ENCODE assay signal across 1 cellular context in the genomic region with DNA sequence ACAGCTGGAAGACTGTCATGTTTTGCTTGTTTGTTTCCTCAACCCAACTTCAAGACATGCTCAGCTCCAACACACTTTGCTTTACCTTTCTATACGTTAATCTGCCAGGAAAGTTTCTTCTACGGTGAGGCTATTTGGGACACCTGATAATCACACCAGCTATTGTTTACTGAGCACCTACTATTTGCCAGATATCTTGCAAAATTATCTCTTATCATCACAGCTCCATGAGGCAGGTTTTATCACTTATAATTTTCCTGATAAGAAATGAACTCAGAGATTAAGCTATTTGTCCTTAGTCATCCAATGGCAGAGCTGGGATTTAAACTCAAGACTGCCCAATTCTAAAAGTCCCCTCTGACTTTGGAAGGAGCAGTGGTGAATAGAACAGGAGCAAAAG.
TF ChIP-seq lines count a peak whose summit lies in the region.

No MANE protein-coding gene starts in this region.

TF ChIP-seq in H1, 55 proteins besides CTCF, POLR2A, EP300 and RAD21:
- TF ChIP-seq SAP30 (IDR thresholded peaks at IDR 0.05; ENCODE audit: insufficient read depth, insufficient replicate concordance, low read length) (no peak), USF2 (IDR thresholded peaks at IDR 0.05; ENCODE audit: low read length) (no peak), BACH1 (IDR thresholded peaks at IDR 0.05; ENCODE audit: low read length) (no peak), CREB1 (IDR thresholded peaks at IDR 0.05) (no peak), BRCA1 (IDR thresholded peaks at IDR 0.05; ENCODE audit: low read depth, low read length) (no peak), TBP (IDR thresholded peaks at IDR 0.05; ENCODE audit: low read depth, low read length) (no peak), ATF3 (IDR thresholded peaks at IDR 0.05; ENCODE audit: insufficient read depth, low read depth, low read length) (no peak), TAF7 (optimal IDR thresholded peaks at IDR 0.05; ENCODE audit: borderline replicate concordance, low read depth, low read length) (no peak), CHD1 (IDR thresholded peaks at IDR 0.05; ENCODE audit: low read depth, low read length) (no peak), JUN (IDR thresholded peaks at IDR 0.05; ENCODE audit: low read depth, low read length) (no peak), SIRT6 (IDR thresholded peaks at IDR 0.05; ENCODE audit: low read length) (no peak), RXRA (IDR thresholded peaks at IDR 0.05; ENCODE audit: insufficient read depth, low read depth, low read length) (no peak), SP4 (IDR thresholded peaks at IDR 0.05; ENCODE audit: low read length) (no peak), HDAC2 (IDR thresholded peaks at IDR 0.05; ENCODE audit: borderline replicate concordance in 1 of 2, low read depth in 2 of 2, low read length in 2 of 2) (no peak), HDAC6 (IDR thresholded peaks at IDR 0.05; ENCODE audit: low read depth, low read length) (no peak)
- TF ChIP-seq, protein P1, sequence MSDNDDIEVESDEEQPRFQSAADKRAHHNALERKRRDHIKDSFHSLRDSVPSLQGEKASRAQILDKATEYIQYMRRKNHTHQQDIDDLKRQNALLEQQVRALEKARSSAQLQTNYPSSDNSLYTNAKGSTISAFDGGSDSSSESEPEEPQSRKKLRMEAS (IDR thresholded peaks at IDR 0.05), result no peak
